24 cellular contexts compared by ENCODE assay signal in genomic region chr12:80422549-80422948, GRCh38. TPM values are rescaled to one million over a fixed set of nuclear protein-coding genes. Genes with fewer than 3 reads are reported as not detected.
A peak's percentile ranks its signal among the peaks of the same experiment; 100 is the strongest.
DNase-seq lines count a peak whose midpoint lies in the region; TF ChIP-seq lines count a peak whose summit lies in the region.
"Had no signal": no experiment of that assay in that cellular context is flagged by ENCODE, and none has a peak within 500 bp of the region (broad histone marks: within the 10 kb centered on the region; RNA-seq: fewer than 3 reads in every experiment).

No MANE protein-coding gene starts in this region.

- H3K4me3 Mint-ChIP-seq in nephron, result no peak overlapping the region
- H3K4me3 Mint-ChIP-seq: activated CD8-positive, alpha-beta T cell treated with anti-CD3 and anti-CD28 coated beads for 36 hours; activated naive CD8-positive, alpha-beta T cell treated with anti-CD3 and anti-CD28 coated beads for 36 hours; CD4-positive, alpha-beta memory T cell; effector memory CD8-positive, alpha-beta T cell; stimulated activated effector memory CD8-positive, alpha-beta T cell treated with anti-CD3 and anti-CD28 coated beads, Interleukin-12 subunit alpha, Interleukin-12 subunit beta, amount 100 ng/mL, for 72 hours; T-cell had no signal

- peaks cover 9% of the 10 kb centered on the region; the same call in 1 of the 2 replicates for H3K27me3 ChIP-seq in SK-N-SH (ENCODE audit: insufficient read depth)
- H3K27me3 ChIP-seq: brain microvascular endothelial cell, upper lobe of right lung had no signal

- POLR2A ChIA-PET in SK-N-SH (lab: Yijun Ruan, JAX), result no interaction called here

- H3K4me2 ChIP-seq in SK-N-SH, result no peak overlapping the region

- no peaks in the 10 kb centered on the region for H3K4me1 ChIP-seq in SK-N-SH (ENCODE audit: control insufficient read depth in 1 of 2, insufficient read depth in 2 of 2, low read depth in 1 of 2, low read length in 1 of 2)

- no peak for TF ChIP-seq RAD21 in SK-N-SH (IDR thresholded peaks at IDR 0.05; ENCODE audit: low read length)

- TF ChIP-seq CTCF in AG09309 (IDR thresholded peaks at IDR 0.05; ENCODE audit: control insufficient read depth, insufficient read depth, low read depth, low read length, missing control alignments) (no peak), epithelial cell of esophagus (IDR thresholded peaks at IDR 0.05; ENCODE audit: insufficient read depth, low read depth, low read length, missing control alignments) (no peak), nephron (IDR thresholded peaks at IDR 0.05; ENCODE audit: unreplicated experiment in 3 of 3) (no peak), SK-N-SH (IDR thresholded peaks at IDR 0.05) (no peak)

- no peak overlapping the region for H3K9ac ChIP-seq in SK-N-SH

- no peak overlapping the region for H3K4me3 ChIP-seq in AG09309 (ENCODE audit: control insufficient read depth, low read depth, low read length)
- no peak overlapping the region for H3K4me3 ChIP-seq in epithelial cell of esophagus (ENCODE audit: low read length)
- H3K4me3 ChIP-seq in SK-N-SH (ENCODE audit: low read depth in 2 of 2, low read length in 1 of 2), result no peak overlapping the region
- H3K4me3 ChIP-seq: lung, upper lobe of right lung had no signal

- H3K79me2 ChIP-seq in SK-N-SH (ENCODE audit: insufficient read depth), result no peaks in the 10 kb centered on the region

- H3K4me1 Mint-ChIP-seq in nephron, result peaks cover 35% of the 10 kb centered on the region
- H3K4me1 Mint-ChIP-seq: activated naive CD8-positive, alpha-beta T cell treated with anti-CD3 and anti-CD28 coated beads for 36 hours; CD4-positive, alpha-beta memory T cell; stimulated activated effector memory CD8-positive, alpha-beta T cell treated with anti-CD3 and anti-CD28 coated beads, Interleukin-12 subunit alpha, Interleukin-12 subunit beta, amount 100 ng/mL, for 72 hours; T-cell had no signal

- no peaks in the 10 kb centered on the region for H3K36me3 ChIP-seq in SK-N-SH (replicated peaks in 1 of 2; ENCODE audit: control insufficient read depth in 1 of 2, insufficient read depth in 2 of 2, low read length in 1 of 2)
- H3K36me3 ChIP-seq: brain microvascular endothelial cell, upper lobe of right lung had no signal

- CTCF ChIA-PET in SK-N-SH (lab: Yijun Ruan, JAX), result interaction anchor here (2.0 kb wide), 1 partner anchor 9 kb away, joined by 5 read pairs; no protein-coding TSS in a partner anchor

- no peaks in the 10 kb centered on the region for H3F3A ChIP-seq in SK-N-SH (replicated peaks; ENCODE audit: insufficient read depth)

- H4K20me1 ChIP-seq in SK-N-SH (ENCODE audit: insufficient read depth), result no peaks in the 10 kb centered on the region

- DNase-seq in AG09309 (ENCODE audit: low read depth) (peak; percentile 20), NCI-H69 (lab: John Stamatoyannopoulos, UW) (peak; percentile 70), epithelial cell of esophagus (ENCODE audit: low read depth) (peak; percentile 51), SK-N-SH (no peak), A172 (ENCODE audit: low spot score) (no peak), hepatic stellate cell (ENCODE audit: low spot score) (no peak), NCI-H2171 treated with DMSO at 0.1 percent for 48 hours (lab: John Stamatoyannopoulos, UW) (no peak)
- DNase-seq: ACHN; activated CD8-positive, alpha-beta T cell treated with anti-CD3 and anti-CD28 coated beads for 36 hours; activated naive CD8-positive, alpha-beta T cell treated with anti-CD3 and anti-CD28 coated beads for 36 hours; brain microvascular endothelial cell; CD4-positive, alpha-beta memory T cell; effector memory CD8-positive, alpha-beta T cell; kidney glomerular epithelial cell; NCI-H187 treated with DMSO at 0.1 percent for 48 hours; PC-3; SHP77; small intestine; T-cell; upper lobe of right lung had no signal

- TF ChIP-seq EP300 in SK-N-SH (IDR thresholded peaks at IDR 0.05; ENCODE audit: borderline replicate concordance in 1 of 2, low read depth in 1 of 2, low read length in 1 of 2), result no peak

- 0 out of 2 replicates have a peak, but pooled peaks cover 4% of the 10 kb centered on the region for H3K9me3 ChIP-seq in SK-N-SH
- H3K9me3 ChIP-seq: upper lobe of right lung had no signal

- H3K27ac Mint-ChIP-seq in nephron, result peak overlapping the region in 2 of 3 experiments; percentile 38 to 67
- H3K27ac Mint-ChIP-seq: activated CD8-positive, alpha-beta T cell treated with anti-CD3 and anti-CD28 coated beads for 36 hours; activated naive CD8-positive, alpha-beta T cell treated with anti-CD3 and anti-CD28 coated beads for 36 hours; CD4-positive, alpha-beta memory T cell; effector memory CD8-positive, alpha-beta T cell; stimulated activated effector memory CD8-positive, alpha-beta T cell treated with anti-CD3 and anti-CD28 coated beads, Interleukin-12 subunit alpha, Interleukin-12 subunit beta, amount 100 ng/mL, for 72 hours; T-cell had no signal

- H3K27ac ChIP-seq in SK-N-SH (ENCODE audit: low read depth in 2 of 2, low read length in 1 of 2), result no peak overlapping the region
- H3K27ac ChIP-seq: brain microvascular endothelial cell, upper lobe of right lung had no signal

- H3K36me3 Mint-ChIP-seq in nephron (ENCODE audit: low read depth), result no peaks in the 10 kb centered on the region
- H3K36me3 Mint-ChIP-seq: activated naive CD8-positive, alpha-beta T cell treated with anti-CD3 and anti-CD28 coated beads for 36 hours; CD4-positive, alpha-beta memory T cell; stimulated activated effector memory CD8-positive, alpha-beta T cell treated with anti-CD3 and anti-CD28 coated beads, Interleukin-12 subunit alpha, Interleukin-12 subunit beta, amount 100 ng/mL, for 72 hours; T-cell had no signal

- no peaks in the 10 kb centered on the region for H3K9me2 ChIP-seq in SK-N-SH

- no peak overlapping the region for H2AFZ ChIP-seq in SK-N-SH (ENCODE audit: low read depth)

- no peaks in the 10 kb centered on the region for H3K27me3 Mint-ChIP-seq in nephron (ENCODE audit: low read depth)
- H3K27me3 Mint-ChIP-seq: activated CD8-positive, alpha-beta T cell treated with anti-CD3 and anti-CD28 coated beads for 36 hours; activated naive CD8-positive, alpha-beta T cell treated with anti-CD3 and anti-CD28 coated beads for 36 hours; CD4-positive, alpha-beta memory T cell; effector memory CD8-positive, alpha-beta T cell; T-cell had no signal

- WGBS in SK-N-SH (ENCODE audit: low lambda C conversion rate), result 7% methylated on average over 2 of the region's 2 CpGs

- no peaks in the 10 kb centered on the region for H3K9me3 Mint-ChIP-seq in nephron
- H3K9me3 Mint-ChIP-seq: activated CD8-positive, alpha-beta T cell treated with anti-CD3 and anti-CD28 coated beads for 36 hours; activated naive CD8-positive, alpha-beta T cell treated with anti-CD3 and anti-CD28 coated beads for 36 hours; stimulated activated effector memory CD8-positive, alpha-beta T cell treated with anti-CD3 and anti-CD28 coated beads, Interleukin-12 subunit alpha, Interleukin-12 subunit beta, amount 100 ng/mL, for 72 hours had no signal

TF ChIP-seq in SK-N-SH, 30 proteins besides CTCF, POLR2A, EP300 and RAD21:
- TF ChIP-seq RFX5 (IDR thresholded peaks at IDR 0.05; ENCODE audit: low read length) (no peak), SIN3A (IDR thresholded peaks at IDR 0.05; ENCODE audit: borderline replicate concordance, low read depth, low read length) (no peak), IRF3 (IDR thresholded peaks at IDR 0.05; ENCODE audit: low read depth, low read length) (no peak), NFIC (IDR thresholded peaks at IDR 0.05; ENCODE audit: borderline replicate concordance) (no peak), MAX (IDR thresholded peaks at IDR 0.05; ENCODE audit: low read depth) (no peak), USF1 (IDR thresholded peaks at IDR 0.05; ENCODE audit: borderline replicate concordance, low read depth) (no peak), GATA2 (CRISPR knock-in tag; IDR thresholded peaks at IDR 0.05) (no peak), RCOR1 (IDR thresholded peaks at IDR 0.05; ENCODE audit: low read length) (no peak), USF2 (IDR thresholded peaks at IDR 0.05; ENCODE audit: borderline replicate concordance, low read depth, low read length) (no peak), POLR2AphosphoS5 (IDR thresholded peaks at IDR 0.05; ENCODE audit: low read depth, low read length) (no peak), CHD2 (IDR thresholded peaks at IDR 0.05; ENCODE audit: low read length, partially characterized antibody) (no peak), FOSL2 (IDR thresholded peaks at IDR 0.05; ENCODE audit: borderline replicate concordance, low read depth) (no peak), RXRA (IDR thresholded peaks at IDR 0.05; ENCODE audit: borderline replicate concordance, low read depth) (no peak)

RNA-seq across cellular contexts. Expression of gene PTPRQ, which starts 21.5 kb away (rescaled TPM):
- polyA plus RNA-seq in SK-N-SH (2012; rRNA removed), result 0.46 and 1.4 TPM in 2 replicates
- polyA plus RNA-seq in SK-N-SH (2012; cell fraction: cytosol; rRNA removed), result 0.90 and 1.0 TPM in 2 replicates
- polyA plus RNA-seq in SK-N-SH (2012; cell fraction: nucleus; rRNA removed), result 0.35 and 1.0 TPM in 2 replicates
- total RNA-seq in A172 (2014; rRNA removed; shearing (Covaris generic)), result 0.02 and 0.12 TPM in 2 replicates
- total RNA-seq: activated CD8-positive, alpha-beta T cell treated with anti-CD3 and anti-CD28 coated beads for 36 hours; activated naive CD8-positive, alpha-beta T cell treated with anti-CD3 and anti-CD28 coated beads for 36 hours; CD4-positive, alpha-beta memory T cell; pulmonary artery endothelial cell; T-cell had no signal
- polyA plus RNA-seq: CD4-positive, alpha-beta memory T cell; small intestine had no signal

Comparison
In these comparisons a context has a peak if more than half of its experiments do, and no peak if none do; other contexts are left out.
1. DNase-seq: peak in AG09309 (single experiment), NCI-H69 (single experiment) and epithelial cell of esophagus (single experiment); none in SK-N-SH (single experiment), A172 (single experiment), hepatic stellate cell (single experiment) and NCI-H2171 treated with DMSO at 0.1 percent for 48 hours (single experiment).